Comparison of ENCODE assay signal across 9 cellular contexts in the genomic region with DNA sequence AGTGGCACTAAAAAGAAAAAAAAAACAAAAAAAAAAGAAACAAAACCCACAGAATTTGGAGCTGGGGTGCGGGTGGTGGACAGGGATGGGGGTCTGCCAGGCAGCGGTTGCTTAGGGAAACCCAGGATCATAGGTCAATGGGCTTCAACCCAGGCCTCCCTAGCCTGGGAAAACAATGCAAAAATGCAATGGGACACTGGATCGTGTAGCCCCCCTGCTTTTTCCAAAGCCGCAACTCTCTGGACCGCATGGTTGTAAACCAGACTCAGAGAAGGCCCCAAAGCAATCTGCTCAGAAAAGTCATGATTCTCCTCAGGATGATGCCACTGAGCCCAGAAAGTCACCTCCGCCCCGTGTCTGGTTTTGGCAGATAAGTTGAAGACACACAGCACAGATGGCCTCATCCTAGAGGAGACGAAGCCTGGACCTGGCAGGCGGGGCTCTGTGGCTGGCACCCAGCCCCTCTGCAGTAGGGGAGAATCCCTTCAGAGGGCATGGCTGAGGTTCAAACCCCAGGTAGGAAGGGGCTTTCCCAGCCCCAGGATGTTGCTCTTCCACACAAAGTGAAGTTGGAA. TPM values are rescaled to one million over a fixed set of nuclear protein-coding genes. Genes with fewer than 3 reads are reported as not detected.
DNase-seq lines count a peak whose midpoint lies in the region; ATAC-seq, FAIRE-seq and TF ChIP-seq lines count a peak whose summit lies in the region.
"Had no signal": no experiment of that assay in that cellular context is flagged by ENCODE, and none has a peak within 500 bp of the region (broad histone marks: within the 10 kb centered on the region; RNA-seq: fewer than 3 reads in every experiment).

No MANE protein-coding gene starts in this region.

- peaks cover 38% of the 10 kb centered on the region for H3K4me1 Mint-ChIP-seq in activated CD4-positive, alpha-beta T cell treated with anti-CD3 and anti-CD28 coated beads, Interleukin-2, amount 10 ng/mL, durations not matched to agents 24 days and 14 days
- H3K4me1 Mint-ChIP-seq in astrocyte (ENCODE audit: low read depth, unreplicated experiment): peaks cover 22% of the 10 kb centered on the region

- FAIRE-seq in astrocyte (lab: Jason Lieb, UNC): no peak

- no peaks in the 10 kb centered on the region for H3K79me2 ChIP-seq in astrocyte (ENCODE audit: insufficient read depth, low read length)
- H3K79me2 ChIP-seq in osteoblast (ENCODE audit: insufficient read depth, low read length): peaks cover 24% of the 10 kb centered on the region

- H2AFZ ChIP-seq in astrocyte (ENCODE audit: low read depth, low read length) (no peak overlapping the region), osteoblast (ENCODE audit: low read length) (no peak overlapping the region)

- no peaks in the 10 kb centered on the region for H3K9me3 ChIP-seq in astrocyte (ENCODE audit: insufficient read depth, low read depth, low read length)
- H3K9me3 ChIP-seq in osteoblast (ENCODE audit: low read depth, low read length): no peaks in the 10 kb centered on the region
- H3K9me3 ChIP-seq: transverse colon had no signal

- H3K4me3 ChIP-seq in astrocyte (ENCODE audit: insufficient read depth, low read depth, low read length) (peak overlapping the region; percentile 35), osteoblast (ENCODE audit: insufficient read depth, low read length) (peak overlapping the region; percentile 87)

- H3K4me1 ChIP-seq in astrocyte (ENCODE audit: insufficient read depth, low read length) (peaks cover 53% of the 10 kb centered on the region), osteoblast (ENCODE audit: insufficient read depth, low read length) (peaks cover 47% of the 10 kb centered on the region)

- H3K9ac ChIP-seq in astrocyte (ENCODE audit: low read length): no peak overlapping the region

- intact Hi-C loops in activated CD4-positive, alpha-beta T cell treated with anti-CD3 and anti-CD28 coated beads, Interleukin-2, amount 10 ng/mL, durations not matched to agents 24 days and 14 days (cut with micrococcal nuclease): loop anchor here (5.0 kb wide), 1 partner anchor 330 kb away; a partner anchor contains a TSS

- peaks cover 9% of the 10 kb centered on the region for H4K20me1 ChIP-seq in astrocyte (ENCODE audit: insufficient read depth, low read length)
- no peaks in the 10 kb centered on the region for H4K20me1 ChIP-seq in osteoblast (ENCODE audit: insufficient read depth, low read length)

- H3K4me3 Mint-ChIP-seq in activated CD4-positive, alpha-beta T cell treated with anti-CD3 and anti-CD28 coated beads, Interleukin-2, amount 10 ng/mL, durations not matched to agents 24 days and 14 days: peak overlapping the region; percentile 57
- peak overlapping the region; percentile 60 for H3K4me3 Mint-ChIP-seq in astrocyte (ENCODE audit: unreplicated experiment)

- H3K36me3 ChIP-seq in astrocyte (ENCODE audit: insufficient read depth, low read length) (no peaks in the 10 kb centered on the region), osteoblast (ENCODE audit: insufficient read depth, low read length) (peaks cover 6% of the 10 kb centered on the region)
- H3K36me3 ChIP-seq: transverse colon had no signal

- H3K4me2 ChIP-seq in astrocyte (ENCODE audit: low read length): peak overlapping the region; percentile 96
- H3K4me2 ChIP-seq in osteoblast (ENCODE audit: insufficient read depth, low read length): peak overlapping the region; percentile 93

- no peak overlapping the region for H3K27ac Mint-ChIP-seq in activated CD4-positive, alpha-beta T cell treated with anti-CD3 and anti-CD28 coated beads, Interleukin-2, amount 10 ng/mL, durations not matched to agents 24 days and 14 days
- H3K27ac Mint-ChIP-seq in astrocyte (ENCODE audit: unreplicated experiment): peak overlapping the region; percentile 70

- H3K27me3 Mint-ChIP-seq in activated CD4-positive, alpha-beta T cell treated with anti-CD3 and anti-CD28 coated beads, Interleukin-2, amount 10 ng/mL, durations not matched to agents 24 days and 14 days: peaks cover 75% of the 10 kb centered on the region
- peaks cover 25% of the 10 kb centered on the region for H3K27me3 Mint-ChIP-seq in astrocyte (ENCODE audit: low read depth, unreplicated experiment)

- TF ChIP-seq CTCF in astrocyte (IDR thresholded peaks at IDR 0.05; ENCODE audit: insufficient read depth, low read depth, low read length) (no peak), osteoblast (IDR thresholded peaks at IDR 0.05; ENCODE audit: extremely low read depth, low read depth, low read length) (no peak)

- DNase-seq in activated CD4-positive, alpha-beta T cell treated with anti-CD3 and anti-CD28 coated beads, Interleukin-2, amount 10 ng/mL, durations not matched to agents 24 days and 14 days: peak; percentile 58
- no peak for DNase-seq in activated CD4-positive, alpha-beta T cell treated with anti-CD3 and anti-CD28 coated beads for 4 hours
- DNase-seq in HK-2 (ENCODE audit: unreplicated experiment) (peak; percentile 27), astrocyte (ENCODE audit: low read depth) (no peak), osteoblast (ENCODE audit: insufficient read length, low spot score, missing footprints) (peak; percentile 85), mesenteric fat pad (ENCODE audit: low spot score) (no peak), activated gamma-delta T cell treated with Interleukin-2 at 50 U/mL for 16 hours (no peak)
- DNase-seq: transverse colon had no signal

- H3K9me3 Mint-ChIP-seq in activated CD4-positive, alpha-beta T cell treated with anti-CD3 and anti-CD28 coated beads, Interleukin-2, amount 10 ng/mL, durations not matched to agents 24 days and 14 days: peaks cover 5% of the 10 kb centered on the region
- H3K9me3 Mint-ChIP-seq in astrocyte (ENCODE audit: unreplicated experiment): peaks cover 3% of the 10 kb centered on the region

- H3K36me3 Mint-ChIP-seq in activated CD4-positive, alpha-beta T cell treated with anti-CD3 and anti-CD28 coated beads, Interleukin-2, amount 10 ng/mL, durations not matched to agents 24 days and 14 days (ENCODE audit: low read depth): peaks cover 8% of the 10 kb centered on the region
- no peaks in the 10 kb centered on the region for H3K36me3 Mint-ChIP-seq in astrocyte (ENCODE audit: low read depth, unreplicated experiment)

- no peak for ATAC-seq in HG03108 (IDR thresholded peaks at IDR 0.05; ENCODE audit: unreplicated experiment)

- H3K27ac ChIP-seq in astrocyte (ENCODE audit: low read depth, low read length): no peak overlapping the region
- H3K27ac ChIP-seq in osteoblast (ENCODE audit: low read depth, low read length): peak overlapping the region; percentile 90
- H3K27ac ChIP-seq: transverse colon had no signal

- H3K27me3 ChIP-seq in astrocyte (ENCODE audit: insufficient read depth, low read length) (peaks cover 44% of the 10 kb centered on the region), osteoblast (ENCODE audit: insufficient read depth, low read length) (peaks cover 16% of the 10 kb centered on the region)

RNA-seq across cellular contexts. Expression of a gene that starts 5.1 kb away (rescaled TPM):
- 0.26 TPM in 1 of 2 replicates, not detected in the other for total RNA-seq in activated CD4-positive, alpha-beta T cell treated with anti-CD3 and anti-CD28 coated beads, Interleukin-2, amount 10 ng/mL, durations not matched to agents 24 days and 14 days
- total RNA-seq in astrocyte: 2.1 and 2.2 TPM in 2 replicates
- 0.36 and 0.59 TPM in 2 replicates for total RNA-seq in osteoblast
- total RNA-seq in mesenteric fat pad: not detected

RNA-seq across cellular contexts. Expression of a gene that starts 12.3 kb away (rescaled TPM):
- total RNA-seq in activated CD4-positive, alpha-beta T cell treated with anti-CD3 and anti-CD28 coated beads, Interleukin-2, amount 10 ng/mL, durations not matched to agents 24 days and 14 days: not detected in 2 replicates
- 0.27 TPM in 1 of 2 replicates, not detected in the other for total RNA-seq in astrocyte
- total RNA-seq in osteoblast: 1.8 and 2.4 TPM in 2 replicates
- total RNA-seq in mesenteric fat pad: 0.19 TPM
- total RNA-seq: transverse colon had no signal

Comparison
In these comparisons a context has a peak if more than half of its experiments do, and no peak if none do; other contexts are left out.
1. DNase-seq: peak in activated CD4-positive, alpha-beta T cell treated with anti-CD3 and anti-CD28 coated beads, Interleukin-2, amount 10 ng/mL, durations not matched to agents 24 days and 14 days (single experiment), HK-2 (single experiment) and osteoblast (single experiment); none in activated CD4-positive, alpha-beta T cell treated with anti-CD3 and anti-CD28 coated beads for 4 hours (0 of 2), astrocyte (single experiment), mesenteric fat pad (single experiment) and activated gamma-delta T cell treated with Interleukin-2 at 50 U/mL for 16 hours (single experiment).